In the genomic region with DNA sequence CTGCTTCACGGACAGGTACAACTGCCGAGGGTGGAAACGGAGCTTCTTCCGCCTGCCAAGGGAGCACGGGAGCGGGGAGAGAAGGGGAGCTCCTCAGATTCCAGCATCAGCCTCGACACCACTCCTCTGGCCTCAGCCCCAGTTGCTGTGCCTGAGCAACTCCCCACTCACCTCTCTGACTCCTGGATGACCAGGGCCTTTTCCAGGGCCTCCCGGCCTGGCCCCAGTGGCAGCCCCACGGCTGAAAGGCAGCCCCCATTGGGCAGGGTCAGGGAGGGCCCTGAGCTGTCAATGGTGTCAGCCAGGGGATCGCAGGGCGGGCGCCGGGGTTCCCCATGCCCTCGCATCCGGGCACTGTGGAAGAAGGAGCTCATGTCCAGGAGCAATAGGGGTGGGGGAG, we compare ENCODE assay signal across 26 cellular contexts. TPM values are rescaled to one million over a fixed set of nuclear protein-coding genes. Genes with fewer than 3 reads are reported as not detected.
DNase-seq lines count a peak whose midpoint lies in the region; ATAC-seq and TF ChIP-seq lines count a peak whose summit lies in the region.
"Had no signal": no experiment of that assay in that cellular context is flagged by ENCODE, and none has a peak within 500 bp of the region (broad histone marks: within the 10 kb centered on the region; RNA-seq: fewer than 3 reads in every experiment).

No MANE protein-coding gene starts in this region.

- H3K36me3 ChIP-seq in osteoblast (ENCODE audit: insufficient read depth, low read length) (peaks cover 70% of the 10 kb centered on the region), gastroesophageal sphincter (peaks cover 0 to 100% of the 10 kb centered on the region in 2 donors)

- no peaks in the 10 kb centered on the region for H3K4me1 Mint-ChIP-seq in stimulated activated naive CD8-positive, alpha-beta T cell treated with anti-CD3 and anti-CD28 coated beads, Interleukin-15, amount 100 ng/mL, for 72 hours
- H3K4me1 Mint-ChIP-seq: B cell had no signal

- no peak overlapping the region for H3K4me3 Mint-ChIP-seq in stimulated activated naive CD8-positive, alpha-beta T cell treated with anti-CD3 and anti-CD28 coated beads, Interleukin-15, amount 100 ng/mL, for 72 hours
- H3K4me3 Mint-ChIP-seq: B cell; CD4-positive, alpha-beta T cell; CD8-positive, alpha-beta T cell had no signal

- no peak for DNase-seq in stimulated activated naive CD8-positive, alpha-beta T cell treated with anti-CD3 and anti-CD28 coated beads, Interleukin-15, amount 100 ng/mL, for 72 hours
- no peak for DNase-seq in stimulated activated naive CD8-positive, alpha-beta T cell treated with anti-CD3 and anti-CD28 coated beads, Interleukin-15, Interleukin-2, amounts not matched to agents 100 U/mL and 50 U/mL, for 24 hours
- no peak for DNase-seq in RWPE1 (ENCODE audit: low spot score)
- DNase-seq in osteoblast (ENCODE audit: insufficient read length, low spot score, missing footprints), result peak; percentile 76
- no peak for DNase-seq in NCI-H1092 (lab: John Stamatoyannopoulos, UW)
- DNase-seq: 8988T; AML-193; Caco-2; Calu3; CD4-positive, alpha-beta T cell; CD8-positive, alpha-beta T cell; DMS 273 treated with DMSO at 0.1 percent for 48 hours; DMS153; DMS53; DMS79; DND-41; EL; GDM1 had no signal

- no peak overlapping the region for H2AFZ ChIP-seq in osteoblast (ENCODE audit: low read length)

- H3K79me2 ChIP-seq in osteoblast (ENCODE audit: insufficient read depth, low read length), result no peaks in the 10 kb centered on the region

- WGBS in gastroesophageal sphincter (ENCODE audit: low coverage in 1 of 2), 2 donors, result no CpG with 5 or more reads among the region's 15 CpGs

- 0 out of 2 replicates have a peak overlapping the region, but pooled peaks have one; percentile 17 for H3K27ac ChIP-seq in RWPE1
- H3K27ac ChIP-seq in osteoblast (ENCODE audit: low read depth, low read length), result no peak overlapping the region
- H3K27ac ChIP-seq in gastroesophageal sphincter, result no peak overlapping the region
- H3K27ac ChIP-seq: A549; BLaER1 treated with 17β-estradiol and CSF1 and Interleukin-3, amounts not matched to agents 10 nM and 100 nM; C4-2B had no signal

- H3K27me3 Mint-ChIP-seq in stimulated activated naive CD8-positive, alpha-beta T cell treated with anti-CD3 and anti-CD28 coated beads, Interleukin-15, amount 100 ng/mL, for 72 hours, result no peaks in the 10 kb centered on the region
- H3K27me3 Mint-ChIP-seq: B cell; CD4-positive, alpha-beta T cell had no signal

- POLR2A ChIA-PET in RWPE1 (lab: Yijun Ruan, JAX; ENCODE audit: low non-redundant PET), result no interaction called here

- TF ChIP-seq CTCF in RWPE1 (conservative IDR thresholded peaks at IDR 0.05; ENCODE audit: low read depth), result no peak
- no peak for TF ChIP-seq CTCF in osteoblast (IDR thresholded peaks at IDR 0.05; ENCODE audit: extremely low read depth, low read depth, low read length)
- TF ChIP-seq CTCF in gastroesophageal sphincter (IDR thresholded peaks at IDR 0.05), result no peak

- H4K20me1 ChIP-seq in osteoblast (ENCODE audit: insufficient read depth, low read length), result no peaks in the 10 kb centered on the region

- H3K27me3 ChIP-seq in osteoblast (ENCODE audit: insufficient read depth, low read length) (no peaks in the 10 kb centered on the region), gastroesophageal sphincter (no peaks in the 10 kb centered on the region)
- H3K27me3 ChIP-seq: BLaER1 treated with 17β-estradiol and CSF1 and Interleukin-3, amounts not matched to agents 10 nM and 100 nM had no signal

- H3K27ac Mint-ChIP-seq in stimulated activated naive CD8-positive, alpha-beta T cell treated with anti-CD3 and anti-CD28 coated beads, Interleukin-15, amount 100 ng/mL, for 72 hours, result peak overlapping the region; percentile 76
- H3K27ac Mint-ChIP-seq: B cell; CD4-positive, alpha-beta T cell; CD8-positive, alpha-beta T cell had no signal

- H3K4me3 ChIP-seq in osteoblast (ENCODE audit: insufficient read depth, low read length) (no peak overlapping the region), gastroesophageal sphincter (no peak overlapping the region)
- H3K4me3 ChIP-seq: A549; BLaER1 treated with 17β-estradiol and CSF1 and Interleukin-3, amounts not matched to agents 10 nM and 100 nM; GM12878 had no signal

- no peak overlapping the region for H3K4me2 ChIP-seq in osteoblast (ENCODE audit: insufficient read depth, low read length)
- H3K4me2 ChIP-seq: A549; BLaER1 treated with 17β-estradiol and CSF1 and Interleukin-3, amounts not matched to agents 10 nM and 100 nM had no signal

- CTCF ChIA-PET in RWPE1 (lab: Yijun Ruan, JAX), result interaction anchor here (0.5 to 0.7 kb wide), 3 partner anchors 23 to 711 kb away, joined by 3 to 4 read pairs (median 3); no protein-coding TSS in a partner anchor

- no peak for ATAC-seq in stimulated activated naive CD8-positive, alpha-beta T cell treated with anti-CD3 and anti-CD28 coated beads, Interleukin-15, amount 100 ng/mL, for 72 hours
- no peak for ATAC-seq in stimulated activated naive CD8-positive, alpha-beta T cell treated with anti-CD3 and anti-CD28 coated beads, Interleukin-15, Interleukin-2, amounts not matched to agents 100 U/mL and 50 U/mL, for 24 hours
- ATAC-seq in GM18873 (IDR thresholded peaks at IDR 0.05; ENCODE audit: low FRiP score, unreplicated experiment) (no peak), gastroesophageal sphincter (no peak)
- ATAC-seq: CD8-positive, alpha-beta T cell; GM12878 had no signal

- no peak for TF ChIP-seq POLR2A in gastroesophageal sphincter (IDR thresholded peaks at IDR 0.05)

- H3K4me1 ChIP-seq in osteoblast (ENCODE audit: insufficient read depth, low read length) (no peaks in the 10 kb centered on the region), gastroesophageal sphincter (no peaks in the 10 kb centered on the region)
- H3K4me1 ChIP-seq: A549, Caco-2 had no signal

- no peak for TF ChIP-seq EP300 in gastroesophageal sphincter (IDR thresholded peaks at IDR 0.05)

- no peaks in the 10 kb centered on the region for H3K9me3 Mint-ChIP-seq in stimulated activated naive CD8-positive, alpha-beta T cell treated with anti-CD3 and anti-CD28 coated beads, Interleukin-15, amount 100 ng/mL, for 72 hours
- H3K9me3 Mint-ChIP-seq: CD4-positive, alpha-beta T cell; CD8-positive, alpha-beta T cell had no signal

- no peaks in the 10 kb centered on the region for H3K9me3 ChIP-seq in osteoblast (ENCODE audit: low read depth, low read length)
- no peaks in the 10 kb centered on the region for H3K9me3 ChIP-seq in gastroesophageal sphincter
- H3K9me3 ChIP-seq: A549; BLaER1 treated with 17β-estradiol and CSF1 and Interleukin-3, amounts not matched to agents 10 nM and 100 nM; Caco-2 had no signal

RNA-seq across cellular contexts. Expression of a gene that starts 8.8 kb away (rescaled TPM):
- total RNA-seq in osteoblast (not detected in 2 replicates), gastroesophageal sphincter (1 to 10 TPM in 2 of 4 donors, not detected in 2; 1.1 to 4.5 TPM)
- total RNA-seq: B cell, Daoy had no signal

RNA-seq across cellular contexts. Expression of a gene that starts 9.9 kb away (rescaled TPM):
- total RNA-seq in osteoblast (40.1 and 40.9 TPM in 2 replicates), gastroesophageal sphincter (10 to 100 TPM; 29.5 to 43.4 (median 35.5) TPM)

RNA-seq across cellular contexts. Expression of a gene that starts 14.3 kb away (rescaled TPM):
- 2.1 and 3.6 TPM in 2 replicates for total RNA-seq in osteoblast
- total RNA-seq in gastroesophageal sphincter, result 1 to 10 TPM in 2 of 4 donors, under 1 TPM in 2; 0.40 to 2.0 (median 0.86) TPM

RNA-seq across cellular contexts. Expression of a gene that starts 25.0 kb away (rescaled TPM):
- total RNA-seq in osteoblast, result 114 and 117 TPM in 2 replicates
- 10 to 100 TPM; 28.2 to 39.1 (median 30.5) TPM for total RNA-seq in gastroesophageal sphincter

RNA-seq across cellular contexts. Expression of a gene that starts 39.9 kb away (rescaled TPM):
- total RNA-seq in osteoblast (12.7 and 18.0 TPM in 2 replicates), gastroesophageal sphincter (10 to 100 TPM in 3 of 4 donors, 1 to 10 TPM in 1; 3.3 to 33.4 (median 14.4) TPM)
